Comparison of ENCODE assay signal across 1 cellular context in the genomic region with DNA sequence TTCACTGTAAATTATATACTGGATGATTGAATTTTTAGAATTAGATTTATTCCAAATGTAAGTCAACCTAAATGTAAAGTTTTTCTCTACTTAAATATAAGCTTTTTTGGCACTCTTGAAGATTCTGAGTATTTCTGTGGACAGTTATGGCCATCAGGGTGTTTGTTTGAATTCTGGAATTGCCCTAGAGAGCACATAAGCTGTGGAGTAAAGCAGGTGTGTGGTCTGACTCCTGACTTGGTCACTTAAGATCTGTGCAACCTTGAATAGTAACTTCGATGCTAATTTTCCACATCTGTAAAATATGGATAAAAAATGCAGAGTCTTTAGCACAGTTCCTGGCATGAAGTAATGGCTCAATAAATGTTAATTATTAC.
TF ChIP-seq lines count a peak whose summit lies in the region.

No MANE protein-coding gene starts in this region.

TF ChIP-seq in GM23338, 12 proteins besides CTCF, POLR2A, EP300 and RAD21:
- TF ChIP-seq ETS1 (IDR thresholded peaks at IDR 0.05) = no peak
- TF ChIP-seq, protein P1, sequence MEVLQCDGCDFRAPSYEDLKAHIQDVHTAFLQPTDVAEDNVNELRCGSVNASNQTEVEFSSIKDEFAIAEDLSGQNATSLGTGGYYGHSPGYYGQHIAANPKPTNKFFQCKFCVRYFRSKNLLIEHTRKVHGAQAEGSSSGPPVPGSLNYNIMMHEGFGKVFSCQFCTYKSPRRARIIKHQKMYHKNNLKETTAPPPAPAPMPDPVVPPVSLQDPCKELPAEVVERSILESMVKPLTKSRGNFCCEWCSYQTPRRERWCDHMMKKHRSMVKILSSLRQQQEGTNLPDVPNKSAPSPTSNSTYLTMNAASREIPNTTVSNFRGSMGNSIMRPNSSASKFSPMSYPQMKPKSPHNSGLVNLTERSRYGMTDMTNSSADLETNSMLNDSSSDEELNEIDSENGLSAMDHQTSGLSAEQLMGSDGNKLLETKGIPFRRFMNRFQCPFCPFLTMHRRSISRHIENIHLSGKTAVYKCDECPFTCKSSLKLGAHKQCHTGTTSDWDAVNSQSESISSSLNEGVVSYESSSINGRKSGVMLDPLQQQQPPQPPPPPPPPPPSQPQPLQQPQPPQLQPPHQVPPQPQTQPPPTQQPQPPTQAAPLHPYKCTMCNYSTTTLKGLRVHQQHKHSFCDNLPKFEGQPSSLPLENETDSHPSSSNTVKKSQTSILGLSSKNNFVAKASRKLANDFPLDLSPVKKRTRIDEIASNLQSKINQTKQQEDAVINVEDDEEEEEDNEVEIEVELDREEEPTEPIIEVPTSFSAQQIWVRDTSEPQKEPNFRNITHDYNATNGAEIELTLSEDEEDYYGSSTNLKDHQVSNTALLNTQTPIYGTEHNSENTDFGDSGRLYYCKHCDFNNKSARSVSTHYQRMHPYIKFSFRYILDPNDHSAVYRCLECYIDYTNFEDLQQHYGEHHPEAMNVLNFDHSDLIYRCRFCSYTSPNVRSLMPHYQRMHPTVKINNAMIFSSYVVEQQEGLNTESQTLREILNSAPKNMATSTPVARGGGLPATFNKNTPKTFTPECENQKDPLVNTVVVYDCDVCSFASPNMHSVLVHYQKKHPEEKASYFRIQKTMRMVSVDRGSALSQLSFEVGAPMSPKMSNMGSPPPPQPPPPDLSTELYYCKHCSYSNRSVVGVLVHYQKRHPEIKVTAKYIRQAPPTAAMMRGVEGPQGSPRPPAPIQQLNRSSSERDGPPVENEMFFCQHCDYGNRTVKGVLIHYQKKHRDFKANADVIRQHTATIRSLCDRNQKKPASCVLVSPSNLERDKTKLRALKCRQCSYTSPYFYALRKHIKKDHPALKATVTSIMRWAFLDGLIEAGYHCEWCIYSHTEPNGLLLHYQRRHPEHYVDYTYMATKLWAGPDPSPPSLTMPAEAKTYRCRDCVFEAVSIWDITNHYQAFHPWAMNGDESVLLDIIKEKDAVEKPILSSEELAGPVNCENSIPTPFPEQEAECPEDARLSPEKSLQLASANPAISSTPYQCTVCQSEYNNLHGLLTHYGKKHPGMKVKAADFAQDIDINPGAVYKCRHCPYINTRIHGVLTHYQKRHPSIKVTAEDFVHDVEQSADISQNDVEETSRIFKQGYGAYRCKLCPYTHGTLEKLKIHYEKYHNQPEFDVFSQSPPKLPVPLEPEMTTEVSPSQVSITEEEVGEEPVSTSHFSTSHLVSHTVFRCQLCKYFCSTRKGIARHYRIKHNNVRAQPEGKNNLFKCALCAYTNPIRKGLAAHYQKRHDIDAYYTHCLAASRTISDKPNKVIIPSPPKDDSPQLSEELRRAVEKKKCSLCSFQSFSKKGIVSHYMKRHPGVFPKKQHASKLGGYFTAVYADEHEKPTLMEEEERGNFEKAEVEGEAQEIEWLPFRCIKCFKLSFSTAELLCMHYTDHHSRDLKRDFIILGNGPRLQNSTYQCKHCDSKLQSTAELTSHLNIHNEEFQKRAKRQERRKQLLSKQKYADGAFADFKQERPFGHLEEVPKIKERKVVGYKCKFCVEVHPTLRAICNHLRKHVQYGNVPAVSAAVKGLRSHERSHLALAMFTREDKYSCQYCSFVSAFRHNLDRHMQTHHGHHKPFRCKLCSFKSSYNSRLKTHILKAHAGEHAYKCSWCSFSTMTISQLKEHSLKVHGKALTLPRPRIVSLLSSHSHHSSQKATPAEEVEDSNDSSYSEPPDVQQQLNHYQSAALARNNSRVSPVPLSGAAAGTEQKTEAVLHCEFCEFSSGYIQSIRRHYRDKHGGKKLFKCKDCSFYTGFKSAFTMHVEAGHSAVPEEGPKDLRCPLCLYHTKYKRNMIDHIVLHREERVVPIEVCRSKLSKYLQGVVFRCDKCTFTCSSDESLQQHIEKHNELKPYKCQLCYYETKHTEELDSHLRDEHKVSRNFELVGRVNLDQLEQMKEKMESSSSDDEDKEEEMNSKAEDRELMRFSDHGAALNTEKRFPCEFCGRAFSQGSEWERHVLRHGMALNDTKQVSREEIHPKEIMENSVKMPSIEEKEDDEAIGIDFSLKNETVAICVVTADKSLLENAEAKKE (CRISPR knock-in tag; IDR thresholded peaks at IDR 0.05) = no peak
- no peak for TF ChIP-seq ZNF114 (CRISPR knock-in tag; IDR thresholded peaks at IDR 0.05)
- TF ChIP-seq, protein P2, sequence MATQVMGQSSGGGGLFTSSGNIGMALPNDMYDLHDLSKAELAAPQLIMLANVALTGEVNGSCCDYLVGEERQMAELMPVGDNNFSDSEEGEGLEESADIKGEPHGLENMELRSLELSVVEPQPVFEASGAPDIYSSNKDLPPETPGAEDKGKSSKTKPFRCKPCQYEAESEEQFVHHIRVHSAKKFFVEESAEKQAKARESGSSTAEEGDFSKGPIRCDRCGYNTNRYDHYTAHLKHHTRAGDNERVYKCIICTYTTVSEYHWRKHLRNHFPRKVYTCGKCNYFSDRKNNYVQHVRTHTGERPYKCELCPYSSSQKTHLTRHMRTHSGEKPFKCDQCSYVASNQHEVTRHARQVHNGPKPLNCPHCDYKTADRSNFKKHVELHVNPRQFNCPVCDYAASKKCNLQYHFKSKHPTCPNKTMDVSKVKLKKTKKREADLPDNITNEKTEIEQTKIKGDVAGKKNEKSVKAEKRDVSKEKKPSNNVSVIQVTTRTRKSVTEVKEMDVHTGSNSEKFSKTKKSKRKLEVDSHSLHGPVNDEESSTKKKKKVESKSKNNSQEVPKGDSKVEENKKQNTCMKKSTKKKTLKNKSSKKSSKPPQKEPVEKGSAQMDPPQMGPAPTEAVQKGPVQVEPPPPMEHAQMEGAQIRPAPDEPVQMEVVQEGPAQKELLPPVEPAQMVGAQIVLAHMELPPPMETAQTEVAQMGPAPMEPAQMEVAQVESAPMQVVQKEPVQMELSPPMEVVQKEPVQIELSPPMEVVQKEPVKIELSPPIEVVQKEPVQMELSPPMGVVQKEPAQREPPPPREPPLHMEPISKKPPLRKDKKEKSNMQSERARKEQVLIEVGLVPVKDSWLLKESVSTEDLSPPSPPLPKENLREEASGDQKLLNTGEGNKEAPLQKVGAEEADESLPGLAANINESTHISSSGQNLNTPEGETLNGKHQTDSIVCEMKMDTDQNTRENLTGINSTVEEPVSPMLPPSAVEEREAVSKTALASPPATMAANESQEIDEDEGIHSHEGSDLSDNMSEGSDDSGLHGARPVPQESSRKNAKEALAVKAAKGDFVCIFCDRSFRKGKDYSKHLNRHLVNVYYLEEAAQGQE (IDR thresholded peaks at IDR 0.05; ENCODE audit: unreplicated experiment) = no peak
- no peak for TF ChIP-seq ZNF331 (CRISPR knock-in tag; IDR thresholded peaks at IDR 0.05; ENCODE audit: low read depth)
- no peak for TF ChIP-seq NANOG (IDR thresholded peaks at IDR 0.05; ENCODE audit: borderline replicate concordance)
- TF ChIP-seq JUNB (IDR thresholded peaks at IDR 0.05; ENCODE audit: unreplicated experiment) = no peak
- no peak for TF ChIP-seq CREB1 (CRISPR knock-in tag; IDR thresholded peaks at IDR 0.05; ENCODE audit: low read depth)
- TF ChIP-seq EZH2 (IDR thresholded peaks at IDR 0.05; ENCODE audit: low read depth, unreplicated experiment) = no peak
- no peak for TF ChIP-seq POLR2AphosphoS5 (IDR thresholded peaks at IDR 0.05; ENCODE audit: low read depth)
- no peak for TF ChIP-seq EZH2phosphoT487 (IDR thresholded peaks at IDR 0.05; ENCODE audit: unreplicated experiment)
- no peak for TF ChIP-seq STAT1 (IDR thresholded peaks at IDR 0.05; ENCODE audit: unreplicated experiment)
TF ChIP-seq in GM23338: peak in this region for 0.
